12 cellular contexts compared by ENCODE assay signal in the genomic region with DNA sequence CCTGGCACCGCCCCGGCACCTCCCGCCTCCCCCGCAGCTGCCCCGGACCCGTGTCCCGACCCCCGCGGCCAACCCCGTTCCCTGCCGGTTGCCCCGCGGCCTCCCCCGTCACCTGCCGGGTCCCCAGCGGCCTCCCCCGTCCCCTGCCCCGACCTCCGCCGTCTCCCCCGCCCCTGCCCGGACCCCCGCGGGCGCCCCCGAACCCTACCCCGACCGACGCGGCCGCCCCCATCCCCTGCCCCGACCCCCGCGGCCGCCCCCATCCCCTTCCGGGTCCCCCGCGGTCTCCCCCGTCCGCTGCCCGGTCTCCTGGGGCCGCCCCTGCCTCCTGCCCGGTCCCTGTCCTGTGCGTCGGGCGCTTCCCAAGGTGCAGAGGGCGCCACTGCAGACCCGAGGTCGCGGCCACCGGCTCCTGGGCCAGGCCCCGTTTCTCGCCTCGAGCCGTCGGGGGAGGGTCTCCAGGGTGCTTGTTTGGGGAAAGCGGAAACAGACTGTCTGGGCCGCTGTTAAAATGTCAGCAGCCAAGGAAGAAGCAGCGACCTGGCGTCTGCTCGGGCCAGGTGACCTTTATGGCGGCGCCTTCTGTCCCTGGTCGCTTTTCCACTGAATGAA. TPM values are rescaled to one million over a fixed set of nuclear protein-coding genes. Genes with fewer than 3 reads are reported as not detected.
DNase-seq lines count a peak whose midpoint lies in the region; ATAC-seq and TF ChIP-seq lines count a peak whose summit lies in the region.
"Not testable (repeated sequence)": the region's sequence is repeated elsewhere in the genome, so short reads cannot be mapped to it uniquely, and the experiment has no call there.
"Had no signal": no experiment of that assay in that cellular context is flagged by ENCODE, and none has a peak within 500 bp of the region (broad histone marks: within the 10 kb centered on the region; RNA-seq: fewer than 3 reads in every experiment).

No MANE protein-coding gene starts in this region.

- TF ChIP-seq CTCF in Calu3 (IDR thresholded peaks at IDR 0.05; ENCODE audit: unreplicated experiment); esophagus squamous epithelium (IDR thresholded peaks at IDR 0.05); lower lobe of right lung (IDR thresholded peaks at IDR 0.05); psoas muscle (IDR thresholded peaks at IDR 0.05); transverse colon (IDR thresholded peaks at IDR 0.05): not testable (repeated sequence)

- H3K4me3 ChIP-seq in Karpas-422 (ENCODE audit: low read length) (peak overlapping the region; percentile 53; the same call in 1 of the 2 replicates), esophagus squamous epithelium (peak overlapping the region; percentile 2 to 61 (median 40)), lower lobe of right lung (peak overlapping the region; percentile 39), psoas muscle (peak overlapping the region; percentile 44), transverse colon (peak overlapping the region in 2 of 4 donors; percentile 32 to 37)

- not testable (repeated sequence) for H3K27ac ChIP-seq in Karpas-422 (ENCODE audit: low read length); lower lobe of right lung; psoas muscle
- H3K27ac ChIP-seq in esophagus squamous epithelium (peak overlapping the region in 3 of 4 donors; percentile 44 to 80 (median 75)), transverse colon (peak overlapping the region; percentile 56 to 80 (median 72))

- TF ChIP-seq POLR2A in esophagus squamous epithelium (IDR thresholded peaks at IDR 0.05); transverse colon (IDR thresholded peaks at IDR 0.05): not testable (repeated sequence)

- not testable (repeated sequence) for H3K27me3 ChIP-seq in Karpas-422 (ENCODE audit: low read length); esophagus squamous epithelium; lower lobe of right lung (ENCODE audit: low read depth); psoas muscle (ENCODE audit: insufficient read depth in 3 of 3, low read length in 2 of 3); transverse colon

- not testable (repeated sequence) for H3K9me3 ChIP-seq in Karpas-422 (ENCODE audit: low read length); esophagus squamous epithelium; lower lobe of right lung; psoas muscle; transverse colon

- in situ Hi-C loops in transverse colon (cut with MboI; ENCODE audit: low pct_ligation_motif_present in 1 of 4, low pct_unique_long_range_greater_than_20kb in 1 of 4, low sequenced_read_pairs in 3 of 4), result not testable (repeated sequence)

- H3K4me3 Mint-ChIP-seq in Calu3 (ENCODE audit: low read depth, unreplicated experiment) (peak overlapping the region; percentile 74), T-cell (peak overlapping the region in 1 of 3 donors; percentile 45)

- H3K4me2 ChIP-seq in Karpas-422 (ENCODE audit: low read depth, low read length, poor library complexity, severe bottlenecking), result peak overlapping the region; percentile 61

- not testable (repeated sequence) for H3K79me2 ChIP-seq in Karpas-422 (ENCODE audit: low read length)

- H3K36me3 Mint-ChIP-seq in Calu3 (ENCODE audit: insufficient read depth, unreplicated experiment); T-cell: not testable (repeated sequence)

- BruUV-seq in Calu3 (replicated peaks; lab: Mats Ljungman, UMichigan), result not testable (repeated sequence)

- intact Hi-C loops in Calu3 (cut with micrococcal nuclease; ENCODE audit: unreplicated experiment); esophagus squamous epithelium (cut with DNase I); lower lobe of right lung (cut with DNase I); psoas muscle (cut with DNase I); transverse colon (cut with DNase I; ENCODE audit: low total_unique reads): not testable (repeated sequence)

- not testable (repeated sequence) for H3K36me3 ChIP-seq in Karpas-422 (ENCODE audit: insufficient read depth, low read length); esophagus squamous epithelium; lower lobe of right lung; psoas muscle (ENCODE audit: insufficient read depth in 1 of 2, low read depth in 1 of 2); transverse colon

- not testable (repeated sequence) for H3K27me3 Mint-ChIP-seq in Calu3 (ENCODE audit: unreplicated experiment); T-cell

- peak overlapping the region; percentile 64 for H3K27ac Mint-ChIP-seq in Calu3 (ENCODE audit: unreplicated experiment)
- H3K27ac Mint-ChIP-seq in T-cell, result not testable (repeated sequence)

- no CpG with 5 or more reads among the region's 64 CpGs for WGBS in esophagus squamous epithelium, 2 donors
- 3 to 17% (median 12%) methylated on average over 9 to 16 of the region's 64 CpGs for WGBS in psoas muscle, 3 donors
- no CpG with 5 or more reads among the region's 64 CpGs for WGBS in transverse colon (ENCODE audit: low coverage in 1 of 2), 2 donors

- DNase-seq in Calu3; Karpas-422; esophagus squamous epithelium (lab: John Stamatoyannopoulos, UW); lower lobe of right lung; psoas muscle; transverse colon: not testable (repeated sequence)
- peak in 1 of 34 experiments; percentile 2 for DNase-seq in T-cell
- DNase-seq in activated effector memory CD4-positive, alpha-beta T cell treated with anti-CD3 and anti-CD28 coated beads, Interleukin-2, amount 50 U/mL, for 16 hours, result peak; percentile 64

- H3K9me2 ChIP-seq in Karpas-422 (replicated peaks; ENCODE audit: insufficient read depth, low read length), result not testable (repeated sequence)

- ATAC-seq in T-cell (replicated peaks in 1 of 4) (peak; percentile 3 to 19 (median 12)), lower lobe of right lung (peak in 1 of 2 donors; percentile 44), psoas muscle (peak in 3 of 4 donors; percentile 7 to 18 (median 13))

- H3K4me1 ChIP-seq in Karpas-422 (ENCODE audit: low read length); lower lobe of right lung; psoas muscle; transverse colon: not testable (repeated sequence)
- peaks cover 0 to 12% (median 0%) of the 10 kb centered on the region in 3 donors for H3K4me1 ChIP-seq in esophagus squamous epithelium

- not testable (repeated sequence) for H3K4me1 Mint-ChIP-seq in Calu3 (ENCODE audit: low read depth, unreplicated experiment)
- peaks cover 0 to 14% (median 9%) of the 10 kb centered on the region in 3 donors for H3K4me1 Mint-ChIP-seq in T-cell

- H3K9ac ChIP-seq in Karpas-422 (ENCODE audit: low read length), result peak overlapping the region; percentile 53; the same call in 1 of the 2 replicates

- H3K9me3 Mint-ChIP-seq in Calu3 (ENCODE audit: low read depth, unreplicated experiment); T-cell: not testable (repeated sequence)

- H2AFZ ChIP-seq in Karpas-422 (ENCODE audit: low read length), result not testable (repeated sequence)

- CTCF ChIA-PET in Calu3 (lab: Charles Lee); T-cell (lab: Charles Lee): not testable (repeated sequence)

- H4K20me1 ChIP-seq in Karpas-422 (ENCODE audit: insufficient read depth, low read depth, low read length), result not testable (repeated sequence)

- POLR2A ChIA-PET in T-cell (lab: Charles Lee), result not testable (repeated sequence)

- TF ChIP-seq EP300 in transverse colon (IDR thresholded peaks at IDR 0.05; ENCODE audit: low read depth), result not testable (repeated sequence)

RNA-seq across cellular contexts. Expression of a gene that starts 51.6 kb away (rescaled TPM):
- total RNA-seq in Calu3 (2022) (0.34 TPM in 1 of 2 replicates, not detected in the other), T-cell (under 1 TPM in 1 of 5 donors, not detected in 4; 0.55 TPM), esophagus squamous epithelium (100 to 1,000 TPM in 1 of 4 donors, 10 to 100 TPM in 3; 13.6 to 319 (median 55.9) TPM), lower lobe of right lung (91.6 TPM), psoas muscle (100 to 1,000 TPM; 265 to 468 (median 389) TPM), transverse colon (100 to 1,000 TPM in 1 of 4 donors, 10 to 100 TPM in 2, 1 to 10 TPM in 1; 3.4 to 118 (median 46.1) TPM)
- 0.18 TPM in 1 of 2 replicates, not detected in the other for total RNA-seq in Karpas-422 (2014; rRNA removed; shearing (Covaris generic); ENCODE audit: low replicate concordance)
- 100 to 1,000 TPM; 304 to 629 (median 370) TPM for polyA plus RNA-seq in psoas muscle
- total RNA-seq: activated CD8-positive, alpha-beta T cell treated with anti-CD3 and anti-CD28 coated beads for 36 hours; activated naive CD8-positive, alpha-beta T cell treated with anti-CD3 and anti-CD28 coated beads for 36 hours; HT1080; renal cortical epithelial cell had no signal
